2 cellular contexts compared by ENCODE assay signal in genomic region chr16:31328322-31329052, GRCh38.
TF ChIP-seq lines count a peak whose summit lies in the region.

No MANE protein-coding gene starts in this region.

TF ChIP-seq in HepG2, 621 proteins besides CTCF, POLR2A, EP300 and RAD21:
- TF ChIP-seq FOXA1 (IDR thresholded peaks at IDR 0.05) (peak; percentile 23; the same call in 1 of the 2 replicates), FOXA1 (CRISPR knock-in tag; IDR thresholded peaks at IDR 0.05) (no peak), ZNF678 (CRISPR knock-in tag; IDR thresholded peaks at IDR 0.05) (no peak), MNT (IDR thresholded peaks at IDR 0.05) (peak; percentile 45), RAD51 (IDR thresholded peaks at IDR 0.05; ENCODE audit: borderline replicate concordance) (0 out of 2 replicates have a peak, but pooled peaks have one; percentile 13), FOXP1 (IDR thresholded peaks at IDR 0.05) (peak; percentile 5; the same call in 1 of the 2 replicates), FOXP1 (CRISPR knock-in tag; IDR thresholded peaks at IDR 0.05) (no peak)

TF ChIP-seq in WTC11, 78 proteins besides CTCF, POLR2A, EP300 and RAD21:
- TF ChIP-seq ZNF121 (CRISPR knock-in tag; IDR thresholded peaks at IDR 0.05) (no peak), USF2 (CRISPR knock-in tag; IDR thresholded peaks at IDR 0.05) (no peak), NFE2L1 (CRISPR knock-in tag; IDR thresholded peaks at IDR 0.05) (0 out of 2 replicates have a peak, but pooled peaks have one; percentile 30), ATF6 (CRISPR knock-in tag; IDR thresholded peaks at IDR 0.05) (no peak), GABPB1 (CRISPR knock-in tag; IDR thresholded peaks at IDR 0.05) (no peak), FOXK1 (CRISPR knock-in tag; IDR thresholded peaks at IDR 0.05) (no peak), STAT6 (CRISPR knock-in tag; conservative IDR thresholded peaks at IDR 0.05; ENCODE audit: low read depth) (no peak), ZBTB43 (CRISPR knock-in tag; IDR thresholded peaks at IDR 0.05) (peak; percentile 58; the same call in 1 of the 2 replicates), ZBTB21 (CRISPR knock-in tag; IDR thresholded peaks at IDR 0.05; ENCODE audit: borderline replicate concordance) (no peak)
